In the genomic region with DNA sequence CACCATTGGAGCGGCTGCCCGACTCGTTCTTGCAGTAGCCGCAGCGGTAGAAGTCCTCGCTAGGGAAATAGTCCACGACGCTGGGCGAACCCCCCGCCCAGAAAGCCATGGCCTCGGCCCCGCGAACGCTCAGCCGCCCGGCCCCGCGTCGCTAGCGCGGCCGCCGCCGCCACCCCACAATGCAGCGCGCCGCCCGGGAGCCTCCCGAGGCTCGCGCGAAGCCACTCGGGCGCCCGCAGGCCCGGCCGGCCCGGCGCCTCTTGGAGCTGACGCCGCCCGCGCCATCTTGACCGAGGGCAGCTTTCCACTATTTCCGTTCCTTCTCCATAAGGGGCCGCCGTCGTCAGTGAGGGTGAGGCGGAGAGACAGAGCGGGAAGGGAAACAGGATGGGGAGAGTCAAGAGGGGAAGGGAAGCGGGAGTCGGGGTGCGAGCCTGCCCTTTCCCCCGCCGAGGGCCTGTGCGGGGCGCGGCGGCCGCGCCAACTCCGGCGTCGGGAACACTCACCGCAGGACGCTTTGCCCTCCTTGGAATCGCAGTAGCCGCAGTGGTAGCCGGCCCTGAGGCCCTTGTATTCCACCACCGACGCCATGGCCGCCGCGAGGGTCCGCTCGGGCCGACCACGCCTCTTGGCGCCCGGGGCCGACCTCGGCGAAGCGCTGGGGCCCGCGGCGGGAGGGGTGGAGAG, we compare ENCODE assay signal across 1 cellular context.
TF ChIP-seq lines count a peak whose summit lies in the region.

Gene ATE1 (minus strand): TSS at position 191 of the 687 bp plus-strand sequence. CDS start 82 bp downstream, at position 109.

TF ChIP-seq in PFSK-1, 5 proteins besides CTCF, POLR2A, EP300 and RAD21 (continued from another document):
- TF ChIP-seq, protein P1, sequence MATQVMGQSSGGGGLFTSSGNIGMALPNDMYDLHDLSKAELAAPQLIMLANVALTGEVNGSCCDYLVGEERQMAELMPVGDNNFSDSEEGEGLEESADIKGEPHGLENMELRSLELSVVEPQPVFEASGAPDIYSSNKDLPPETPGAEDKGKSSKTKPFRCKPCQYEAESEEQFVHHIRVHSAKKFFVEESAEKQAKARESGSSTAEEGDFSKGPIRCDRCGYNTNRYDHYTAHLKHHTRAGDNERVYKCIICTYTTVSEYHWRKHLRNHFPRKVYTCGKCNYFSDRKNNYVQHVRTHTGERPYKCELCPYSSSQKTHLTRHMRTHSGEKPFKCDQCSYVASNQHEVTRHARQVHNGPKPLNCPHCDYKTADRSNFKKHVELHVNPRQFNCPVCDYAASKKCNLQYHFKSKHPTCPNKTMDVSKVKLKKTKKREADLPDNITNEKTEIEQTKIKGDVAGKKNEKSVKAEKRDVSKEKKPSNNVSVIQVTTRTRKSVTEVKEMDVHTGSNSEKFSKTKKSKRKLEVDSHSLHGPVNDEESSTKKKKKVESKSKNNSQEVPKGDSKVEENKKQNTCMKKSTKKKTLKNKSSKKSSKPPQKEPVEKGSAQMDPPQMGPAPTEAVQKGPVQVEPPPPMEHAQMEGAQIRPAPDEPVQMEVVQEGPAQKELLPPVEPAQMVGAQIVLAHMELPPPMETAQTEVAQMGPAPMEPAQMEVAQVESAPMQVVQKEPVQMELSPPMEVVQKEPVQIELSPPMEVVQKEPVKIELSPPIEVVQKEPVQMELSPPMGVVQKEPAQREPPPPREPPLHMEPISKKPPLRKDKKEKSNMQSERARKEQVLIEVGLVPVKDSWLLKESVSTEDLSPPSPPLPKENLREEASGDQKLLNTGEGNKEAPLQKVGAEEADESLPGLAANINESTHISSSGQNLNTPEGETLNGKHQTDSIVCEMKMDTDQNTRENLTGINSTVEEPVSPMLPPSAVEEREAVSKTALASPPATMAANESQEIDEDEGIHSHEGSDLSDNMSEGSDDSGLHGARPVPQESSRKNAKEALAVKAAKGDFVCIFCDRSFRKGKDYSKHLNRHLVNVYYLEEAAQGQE (IDR thresholded peaks at IDR 0.05; ENCODE audit: insufficient read depth in 1 of 2, low read depth in 2 of 2, low read length in 2 of 2) = peak in 1 of 2 experiments; percentile 7; a peak in 1 of 4 replicates
- peak; percentile 16 for TF ChIP-seq FOXP2 (optimal IDR thresholded peaks at IDR 0.05; ENCODE audit: borderline replicate concordance, extremely low read depth, extremely low read length, insufficient read depth)
- peak; percentile 67 for TF ChIP-seq POLR2AphosphoS5 (IDR thresholded peaks at IDR 0.05; ENCODE audit: low read depth, low read length)
- TF ChIP-seq SIN3A (IDR thresholded peaks at IDR 0.05; ENCODE audit: borderline replicate concordance, insufficient read depth, low read length) = 0 out of 2 replicates have a peak, but pooled peaks have one; percentile 34
